In genomic region chr1:171299342-171299741, GRCh38 we compare ENCODE assay signal across 21 cellular contexts. TPM values are rescaled to one million over a fixed set of nuclear protein-coding genes. Genes with fewer than 3 reads are reported as not detected.
DNase-seq lines count a peak whose midpoint lies in the region; ATAC-seq, FAIRE-seq and TF ChIP-seq lines count a peak whose summit lies in the region.
"Had no signal": no experiment of that assay in that cellular context is flagged by ENCODE, and none has a peak within 500 bp of the region (broad histone marks: within the 10 kb centered on the region; RNA-seq: fewer than 3 reads in every experiment).

No MANE protein-coding gene starts in this region.

- H3K4me3 Mint-ChIP-seq in WTC11 = no peak overlapping the region
- H3K4me3 Mint-ChIP-seq in progenitor cell of endocrine pancreas (ENCODE audit: low read depth) = no peak overlapping the region
- H3K4me3 Mint-ChIP-seq: CD4-positive, alpha-beta memory T cell had no signal

- H3K27me3 ChIP-seq in HUES48 (ENCODE audit: control insufficient read depth, insufficient read depth, low read length) (no peaks in the 10 kb centered on the region), iPS DF 6.9 (ENCODE audit: control insufficient read depth, insufficient read depth, low read length) (no peaks in the 10 kb centered on the region; the same call in 1 of the 2 replicates)

- ATAC-seq in WTC11 (no peak), left ventricle myocardium superior (no peak)

- H3K9ac ChIP-seq in HUES48 (ENCODE audit: low read depth, low read length) (peak overlapping the region; percentile 43), kidney (ENCODE audit: low read length in 2 of 2) (no peak overlapping the region)
- H3K9ac ChIP-seq: GM23248 had no signal

- H3K36me3 Mint-ChIP-seq in WTC11 = peaks cover 23% of the 10 kb centered on the region
- peaks cover 3% of the 10 kb centered on the region for H3K36me3 Mint-ChIP-seq in progenitor cell of endocrine pancreas (ENCODE audit: insufficient read depth)

- H3K9me3 Mint-ChIP-seq in WTC11 (peaks cover 25% of the 10 kb centered on the region), progenitor cell of endocrine pancreas (ENCODE audit: low read depth) (peaks cover 27% of the 10 kb centered on the region)

- H3K4me3 ChIP-seq in HUES48 (ENCODE audit: low read depth, low read length) (no peak overlapping the region), iPS DF 6.9 (ENCODE audit: low read length) (no peak overlapping the region), kidney (ENCODE audit: low read length in 2 of 2) (no peak overlapping the region)
- H3K4me3 ChIP-seq: GM23248 had no signal

- intact Hi-C loops in kidney (cut with DNase I) = no loop called here
- intact Hi-C loops in left ventricle myocardium superior (cut with micrococcal nuclease) = no loop called here

- H3K27ac ChIP-seq in HUES48 (ENCODE audit: low read depth, low read length) = peak overlapping the region; percentile 26
- H3K27ac ChIP-seq in iPS DF 6.9 (ENCODE audit: low read length) = peak overlapping the region; percentile 77
- H3K27ac ChIP-seq in kidney (ENCODE audit: low read depth in 2 of 2, low read length in 2 of 2) = no peak overlapping the region
- H3K27ac ChIP-seq: GM23248 had no signal

- TF ChIP-seq CTCF in WTC11 (IDR thresholded peaks at IDR 0.05) (no peak), progenitor cell of endocrine pancreas (IDR thresholded peaks at IDR 0.05; ENCODE audit: unreplicated experiment) (no peak), kidney (IDR thresholded peaks at IDR 0.05; ENCODE audit: borderline replicate concordance, extremely low read depth, insufficient read depth) (no peak)

- no CpG with 5 or more reads among the region's 2 CpGs for WGBS in iPS DF 6.9 (ENCODE audit: insufficient coverage, insufficient read length)

- H3K9me3 ChIP-seq in HUES48 (ENCODE audit: control insufficient read depth, insufficient read depth, low read length) = no peaks in the 10 kb centered on the region; the same call in 1 of the 2 replicates
- no peaks in the 10 kb centered on the region; the same call in 1 of the 2 replicates for H3K9me3 ChIP-seq in iPS DF 6.9 (ENCODE audit: control insufficient read depth, insufficient read depth, low read length)
- no peaks in the 10 kb centered on the region for H3K9me3 ChIP-seq in kidney (ENCODE audit: control insufficient read depth in 1 of 2, low read length in 2 of 2)

- POLR2A ChIA-PET in WTC11 (lab: Charles Lee) = interaction anchor here (1.1 kb wide), 1 partner anchor 14 kb away, joined by 3 read pairs; the partner anchor contains the start of gene FMO4

- H3K27me3 Mint-ChIP-seq in WTC11 (ENCODE audit: low read depth) (no peaks in the 10 kb centered on the region), progenitor cell of endocrine pancreas (no peaks in the 10 kb centered on the region)

- peaks cover 50% of the 10 kb centered on the region for H3K4me1 ChIP-seq in HUES48 (ENCODE audit: control insufficient read depth, insufficient read depth, low read length)
- peaks cover 10% of the 10 kb centered on the region for H3K4me1 ChIP-seq in iPS DF 6.9 (ENCODE audit: control insufficient read depth, insufficient read depth, low read length)
- H3K4me1 ChIP-seq in kidney (ENCODE audit: control insufficient read depth in 1 of 2, insufficient read depth in 1 of 2, low read depth in 1 of 2, low read length in 2 of 2) = no peaks in the 10 kb centered on the region

- FAIRE-seq in kidney (lab: Jason Lieb, UNC) = no peak
- FAIRE-seq: G401.6, GM12892, H54 had no signal

- H3K36me3 ChIP-seq in HUES48 (ENCODE audit: control insufficient read depth, insufficient read depth, low read length) = no peaks in the 10 kb centered on the region
- no peaks in the 10 kb centered on the region for H3K36me3 ChIP-seq in iPS DF 6.9 (ENCODE audit: control insufficient read depth, insufficient read depth, low read length)
- H3K36me3 ChIP-seq in kidney (ENCODE audit: control insufficient read depth in 1 of 2, insufficient read depth in 2 of 2, low read length in 2 of 2) = no peaks in the 10 kb centered on the region

- peaks cover 72% of the 10 kb centered on the region for H3K4me1 Mint-ChIP-seq in WTC11
- H3K4me1 Mint-ChIP-seq in progenitor cell of endocrine pancreas (ENCODE audit: low read depth) = peaks cover 9% of the 10 kb centered on the region
- H3K4me1 Mint-ChIP-seq: CD4-positive, alpha-beta memory T cell had no signal

- DNase-seq in WTC11 (ENCODE audit: low spot score) = no peak
- no peak for DNase-seq in iPS DF 6.9 (ENCODE audit: low read depth, low spot score)
- no peak for DNase-seq in progenitor cell of endocrine pancreas (ENCODE audit: low spot score, unreplicated experiment)
- no peak for DNase-seq in kidney
- DNase-seq in left ventricle myocardium superior = no peak
- DNase-seq in HuH-7 (ENCODE audit: low spot score) = no peak
- DNase-seq in D341Med (ENCODE audit: low spot score) = no peak
- DNase-seq: C1 segment of cervical spinal cord; Calu3; CD4-positive, alpha-beta memory T cell; COR-L47; DMS153; DND-41; GM23248; HCEC 1CT had no signal

- CTCF ChIA-PET in WTC11 (lab: Charles Lee) = interaction anchor here (1.5 to 5.4 kb wide), 3 partner anchors 14 to 186 kb away, joined by 4 to 43 read pairs (median 6); partner anchors contain the start of genes FMO4 and PRRC2C

- H3K27ac Mint-ChIP-seq in WTC11 (peak overlapping the region; percentile 97), progenitor cell of endocrine pancreas (peak overlapping the region; percentile 29)
- H3K27ac Mint-ChIP-seq: CD4-positive, alpha-beta memory T cell had no signal

TF ChIP-seq in WTC11, 78 proteins besides CTCF, POLR2A, EP300 and RAD21:
- peak; percentile 60 for TF ChIP-seq USF2 (CRISPR knock-in tag; IDR thresholded peaks at IDR 0.05)
- TF ChIP-seq FOXK1 (CRISPR knock-in tag; IDR thresholded peaks at IDR 0.05) = no peak
- TF ChIP-seq USF1 (CRISPR knock-in tag; IDR thresholded peaks at IDR 0.05) = peak; percentile 57; the same call in 1 of the 2 replicates

RNA-seq across cellular contexts. Expression of gene FMO4, which starts 14.6 kb away (rescaled TPM):
- total RNA-seq in WTC11 (2021) (1.8 to 3.8 TPM (median 3.6 TPM) in 3 replicates), progenitor cell of endocrine pancreas (3.7 and 4.5 TPM in 2 replicates), kidney (10.6 TPM), left ventricle myocardium superior (2.2 TPM)
- 25.8 TPM for polyA plus RNA-seq in kidney (ENCODE audit: insufficient read depth, low read depth, low replicate concordance)

RNA-seq across cellular contexts. Expression of gene FMO1, which starts 51.0 kb away (rescaled TPM):
- total RNA-seq in WTC11 (2021) (0.30 TPM in 1 of 3 replicates, not detected in the others), progenitor cell of endocrine pancreas (0.67 TPM in 1 of 2 replicates, not detected in the other), kidney (16.5 TPM), left ventricle myocardium superior (0.59 TPM)
- polyA plus RNA-seq in kidney (ENCODE audit: insufficient read depth, low read depth, low replicate concordance) = 116 TPM
- total RNA-seq: A172; A673; Calu3; CD4-positive, alpha-beta memory T cell; GM23248 had no signal
- polyA plus RNA-seq: CD4-positive, alpha-beta memory T cell; GM23248 had no signal

Comparison
In these comparisons a context has a peak if more than half of its experiments do, and no peak if none do; other contexts are left out.
1. H3K27ac ChIP-seq: peak in HUES48 (single experiment) and iPS DF 6.9 (single experiment); none in kidney (0 of 2).
2. RNA of gene FMO1, which starts 51.0 kb away (total RNA-seq): 16.5 TPM in kidney (single experiment); 0.67 TPM in progenitor cell of endocrine pancreas, 0.59 TPM in left ventricle myocardium superior (single experiment) and 0.30 TPM in WTC11; every median in the first group is over 10 times any median in the second.